ENCODE assay signal across 16 cellular contexts in genomic region chr3:41290306-41290705, GRCh38.
DNase-seq lines count a peak whose midpoint lies in the region; ATAC-seq, FAIRE-seq and TF ChIP-seq lines count a peak whose summit lies in the region.
"Had no signal": no experiment of that assay in that cellular context is flagged by ENCODE, and none has a peak within 500 bp of the region (broad histone marks: within the 10 kb centered on the region; RNA-seq: fewer than 3 reads in every experiment).

No MANE protein-coding gene starts in this region.

- H2BK15ac ChIP-seq in H9 (ENCODE audit: low read depth, low read length) (no peak overlapping the region), H1 (ENCODE audit: low read length) (no peak overlapping the region), neuronal stem cell (ENCODE audit: low read length) (no peak overlapping the region)

- TF ChIP-seq POLR2A in H1 (IDR thresholded peaks at IDR 0.05; ENCODE audit: control extremely low read depth in 1 of 2, low read depth in 2 of 2, low read length in 2 of 2): no peak

- no peaks in the 10 kb centered on the region for H3K27me3 ChIP-seq in GM23338 (ENCODE audit: insufficient read depth)
- no peaks in the 10 kb centered on the region for H3K27me3 ChIP-seq in H9 (ENCODE audit: insufficient read depth, low read length)
- H3K27me3 ChIP-seq in H1 (replicated peaks in 1 of 4; ENCODE audit: control insufficient read depth in 3 of 4, extremely low read depth in 1 of 4, insufficient read depth in 3 of 4, low read length in 3 of 4): no peaks in the 10 kb centered on the region
- no peaks in the 10 kb centered on the region for H3K27me3 ChIP-seq in neuronal stem cell (ENCODE audit: control insufficient read depth in 3 of 3, insufficient read depth in 3 of 3, low read depth in 1 of 3, low read length in 3 of 3)
- no peaks in the 10 kb centered on the region for H3K27me3 ChIP-seq in naive thymus-derived CD4-positive, alpha-beta T cell (ENCODE audit: control insufficient read depth in 2 of 2, insufficient read depth in 2 of 2, low read length in 2 of 2)

- H3K23ac ChIP-seq in H9 (ENCODE audit: insufficient read length, low read depth, low read length) (no peak overlapping the region), H1 (ENCODE audit: insufficient read length) (no peak overlapping the region), neuronal stem cell (ENCODE audit: low read depth, low read length, poor library complexity) (no peak overlapping the region)

- WGBS in H9 (ENCODE audit: extremely low coverage, insufficient read length, low lambda C conversion rate): no CpG with 5 or more reads among the region's 2 CpGs
- 85% methylated on average over 2 of the region's 2 CpGs; no CpG with 5 or more reads in 1 of the 2 experiments for WGBS in H1 (ENCODE audit: extremely low coverage in 1 of 2, insufficient coverage in 1 of 2, insufficient read length in 1 of 2, insufficient replicate concordance in 2 of 2, low coverage in 1 of 2, low lambda C conversion rate in 2 of 2, missing lambda C conversion rate in 1 of 2), 2 experiments
- WGBS in neuronal stem cell (ENCODE audit: extremely low coverage in 2 of 2, insufficient read length in 2 of 2, insufficient replicate concordance in 1 of 2), 2 donors: no CpG with 5 or more reads among the region's 2 CpGs

- H3K27ac ChIP-seq in GM23338 (ENCODE audit: low read depth) (no peak overlapping the region), H9 (ENCODE audit: insufficient read length, low read depth, low read length) (no peak overlapping the region), H1 (ENCODE audit: low read depth, low read length) (no peak overlapping the region), neuronal stem cell (replicated peaks; ENCODE audit: low read length) (no peak overlapping the region)
- H3K27ac ChIP-seq in naive thymus-derived CD4-positive, alpha-beta T cell (ENCODE audit: low read depth, low read length): no peak overlapping the region

- H3K9me3 ChIP-seq in H9 (ENCODE audit: control insufficient read depth, low read depth, low read length) (no peaks in the 10 kb centered on the region), H1 (ENCODE audit: insufficient read depth in 2 of 2, low read depth in 1 of 2, low read length in 1 of 2) (no peaks in the 10 kb centered on the region), neuronal stem cell (replicated peaks in 1 of 2; ENCODE audit: control insufficient read depth in 2 of 2, insufficient read depth in 1 of 2, low read depth in 1 of 2, low read length in 2 of 2) (no peaks in the 10 kb centered on the region)
- H3K9me3 ChIP-seq in naive thymus-derived CD4-positive, alpha-beta T cell (ENCODE audit: control insufficient read depth in 2 of 3, low read length in 3 of 3): no peaks in the 10 kb centered on the region

- peak overlapping the region; percentile 88; the same call in 1 of the 2 replicates for H3K27ac Mint-ChIP-seq in GM23338
- peak overlapping the region in 1 of 3 experiments; percentile 58; a peak in 1 of 7 replicates for H3K27ac Mint-ChIP-seq in H9
- no peak overlapping the region for H3K27ac Mint-ChIP-seq in naive thymus-derived CD4-positive, alpha-beta T cell
- H3K27ac Mint-ChIP-seq: CD4-positive, alpha-beta memory T cell had no signal

- H3K4me2 ChIP-seq in GM23338 (no peak overlapping the region), H9 (ENCODE audit: insufficient read depth, insufficient read length, low read length) (no peak overlapping the region), H1 (ENCODE audit: insufficient read depth in 1 of 2, low read depth in 2 of 2, low read length in 2 of 2) (no peak overlapping the region), neuronal stem cell (ENCODE audit: insufficient read depth, low read length, poor library complexity, severe bottlenecking) (no peak overlapping the region)

- no peak for ATAC-seq in GM23338
- no peak for ATAC-seq in naive thymus-derived CD4-positive, alpha-beta T cell
- ATAC-seq: HCT116 had no signal

- H3K9me3 Mint-ChIP-seq in GM23338 (no peaks in the 10 kb centered on the region), H9 (no peaks in the 10 kb centered on the region; a peak in 1 of 5 replicates)
- peaks cover 0 to 5% (median 3%) of the 10 kb centered on the region in 11 donors for H3K9me3 Mint-ChIP-seq in naive thymus-derived CD4-positive, alpha-beta T cell

- H3K4me3 ChIP-seq in GM23338: no peak overlapping the region
- no peak overlapping the region for H3K4me3 ChIP-seq in H1 (ENCODE audit: extremely low read depth in 1 of 4, insufficient read depth in 2 of 4, low read depth in 3 of 4, low read length in 4 of 4)
- H3K4me3 ChIP-seq in neuronal stem cell (ENCODE audit: low read length in 2 of 2): no peak overlapping the region
- no peak overlapping the region for H3K4me3 ChIP-seq in naive thymus-derived CD4-positive, alpha-beta T cell (ENCODE audit: low read length)

- H3K4me3 Mint-ChIP-seq in GM23338 (no peak overlapping the region), H9 (no peak overlapping the region)
- H3K4me3 Mint-ChIP-seq in naive thymus-derived CD4-positive, alpha-beta T cell: no peak overlapping the region
- H3K4me3 Mint-ChIP-seq: CD4-positive, alpha-beta memory T cell had no signal

- H4K8ac ChIP-seq in H9 (replicated peaks; ENCODE audit: insufficient read length, low read depth, low read length) (no peak overlapping the region), H1 (ENCODE audit: extremely low read depth, insufficient read depth, low read length) (no peak overlapping the region), neuronal stem cell (ENCODE audit: low read depth, low read length) (no peak overlapping the region)

- no peaks in the 10 kb centered on the region for H3F3A ChIP-seq in GM23338 (replicated peaks; ENCODE audit: low read depth)

- H3K9ac ChIP-seq in H9 (ENCODE audit: extremely low read depth, insufficient read length, low read length): no peak overlapping the region
- no peak overlapping the region for H3K9ac ChIP-seq in H1 (replicated peaks in 1 of 4; ENCODE audit: extremely low read depth in 1 of 4, low read depth in 3 of 4, low read length in 3 of 4)
- H3K9ac ChIP-seq in neuronal stem cell (ENCODE audit: low read depth, low read length, poor library complexity): no peak overlapping the region

- H3K27me3 Mint-ChIP-seq in GM23338 (ENCODE audit: insufficient read depth, low read depth, poor library complexity) (peaks cover 2% of the 10 kb centered on the region), H9 (ENCODE audit: low read depth) (no peaks in the 10 kb centered on the region)
- no peaks in the 10 kb centered on the region for H3K27me3 Mint-ChIP-seq in naive thymus-derived CD4-positive, alpha-beta T cell
- H3K27me3 Mint-ChIP-seq: CD4-positive, alpha-beta memory T cell had no signal

- POLR2A ChIA-PET in H1 (lab: Charles Lee; ENCODE audit: partially characterized antibody): no interaction called here
- POLR2A ChIA-PET in naive thymus-derived CD4-positive, alpha-beta T cell (lab: Charles Lee): no interaction called here

- DNase-seq in GM23338 (ENCODE audit: low spot score) (no peak), H9 (no peak), H1 (ENCODE audit: low read depth in 1 of 2, low spot score in 2 of 2) (no peak), neuronal stem cell (ENCODE audit: low spot score) (no peak), cerebellar nuclear complex (lab: John Stamatoyannopoulos, UW) (no peak)
- no peak for DNase-seq in naive thymus-derived CD4-positive, alpha-beta T cell
- DNase-seq: Calu3; CD4-positive, alpha-beta memory T cell; COR-L47; DMS53; DMS79 treated with DMSO at 0.1 percent for 48 hours; GF-D8; GOT3; H7 had no signal

- peaks cover 6% of the 10 kb centered on the region; the same call in 1 of the 2 replicates for H3K9me2 ChIP-seq in GM23338 (ENCODE audit: insufficient read depth)

- H4K20me1 ChIP-seq in GM23338 (replicated peaks; ENCODE audit: insufficient read depth): no peaks in the 10 kb centered on the region
- no peaks in the 10 kb centered on the region for H4K20me1 ChIP-seq in H9 (ENCODE audit: control insufficient read depth, insufficient read depth, insufficient read length)
- no peaks in the 10 kb centered on the region for H4K20me1 ChIP-seq in H1 (replicated peaks in 1 of 2; ENCODE audit: control insufficient read depth in 1 of 2, insufficient read depth in 2 of 2, low read length in 2 of 2)

- no peaks in the 10 kb centered on the region for H3K79me1 ChIP-seq in H9 (ENCODE audit: insufficient read depth, low read depth, low read length, poor library complexity, severe bottlenecking)
- no peaks in the 10 kb centered on the region for H3K79me1 ChIP-seq in H1 (ENCODE audit: low read depth, low read length)
- H3K79me1 ChIP-seq in neuronal stem cell (ENCODE audit: low read depth, low read length): no peaks in the 10 kb centered on the region

- no peak overlapping the region for H4K91ac ChIP-seq in H9 (ENCODE audit: insufficient read length, low read depth, low read length)
- H4K91ac ChIP-seq in H1 (replicated peaks; ENCODE audit: insufficient read length, low read length): no peak overlapping the region
- no peak overlapping the region for H4K91ac ChIP-seq in neuronal stem cell (ENCODE audit: low read depth, low read length, poor library complexity)

- FAIRE-seq in H1 (lab: Jason Lieb, UNC): no peak
- FAIRE-seq: GM18507 had no signal

- intact Hi-C loops in naive thymus-derived CD4-positive, alpha-beta T cell (cut with micrococcal nuclease): no loop called here

- no peaks in the 10 kb centered on the region for H3K23me2 ChIP-seq in H9 (ENCODE audit: insufficient read length, low read depth, low read length, poor library complexity, severe bottlenecking)
- no peaks in the 10 kb centered on the region; the same call in 1 of the 2 replicates for H3K23me2 ChIP-seq in H1 (ENCODE audit: low read depth, low read length)

- no peak overlapping the region for H2BK12ac ChIP-seq in H9 (ENCODE audit: insufficient read length, low read depth, low read length)
- H2BK12ac ChIP-seq in H1 (ENCODE audit: low read depth, low read length): no peak overlapping the region
- no peak overlapping the region for H2BK12ac ChIP-seq in neuronal stem cell (ENCODE audit: low read length)

- no peak for TF ChIP-seq EP300 in H1 (IDR thresholded peaks at IDR 0.05; ENCODE audit: borderline replicate concordance in 1 of 2, low read depth in 2 of 2, low read length in 2 of 2)

- no peak overlapping the region for H2AFZ ChIP-seq in GM23338
- no peak overlapping the region for H2AFZ ChIP-seq in H9 (ENCODE audit: low read length)
- H2AFZ ChIP-seq in H1 (ENCODE audit: low read length): 0 out of 2 replicates have a peak overlapping the region, but pooled peaks have one; percentile 31
- peak overlapping the region; percentile 38 for H2AFZ ChIP-seq in neuronal stem cell (ENCODE audit: low read length)

- CTCF ChIA-PET in H1 (lab: Charles Lee; ENCODE audit: partially characterized antibody): interaction anchor here (0.6 to 1.1 kb wide), 2 partner anchors 12 to 13 kb away, joined by 3 read pairs; no protein-coding TSS in a partner anchor
- CTCF ChIA-PET in naive thymus-derived CD4-positive, alpha-beta T cell (lab: Charles Lee): no interaction called here

- no peak overlapping the region for H3T11ph ChIP-seq in H9 (ENCODE audit: low read length)

- H3K4me1 ChIP-seq in GM23338 (ENCODE audit: insufficient read depth) (peaks cover 3% of the 10 kb centered on the region; the same call in 1 of the 2 replicates), H9 (ENCODE audit: insufficient read depth, low read length) (no peaks in the 10 kb centered on the region), H1 (replicated peaks in 1 of 4; ENCODE audit: control insufficient read depth in 3 of 4, insufficient read depth in 4 of 4, low read length in 3 of 4) (peaks cover 0 to 6% (median 0%) of the 10 kb centered on the region in 4 experiments; a peak in 1 of 7 replicates), neuronal stem cell (ENCODE audit: control insufficient read depth in 2 of 2, insufficient read depth in 1 of 2, low read depth in 1 of 2, low read length in 2 of 2) (no peaks in the 10 kb centered on the region)
- no peaks in the 10 kb centered on the region for H3K4me1 ChIP-seq in naive thymus-derived CD4-positive, alpha-beta T cell (ENCODE audit: control insufficient read depth in 2 of 2, insufficient read depth in 2 of 2, low read length in 2 of 2)

- H3K79me2 ChIP-seq in GM23338 (replicated peaks; ENCODE audit: insufficient read depth): no peaks in the 10 kb centered on the region
- no peaks in the 10 kb centered on the region for H3K79me2 ChIP-seq in H9 (ENCODE audit: insufficient read depth, low read length)
- no peaks in the 10 kb centered on the region for H3K79me2 ChIP-seq in H1 (ENCODE audit: control insufficient read depth in 1 of 2, insufficient read depth in 2 of 2, low read length in 2 of 2)

- H3K4ac ChIP-seq in H9 (ENCODE audit: low read depth, low read length) (no peak overlapping the region), H1 (replicated peaks; ENCODE audit: insufficient read length, low read depth, low read length) (no peak overlapping the region), neuronal stem cell (ENCODE audit: low read length) (no peak overlapping the region)

- H2AK5ac ChIP-seq in H9 (ENCODE audit: insufficient read length, low read length): no peak overlapping the region
- H2AK5ac ChIP-seq in H1 (ENCODE audit: low read depth, low read length): no peak overlapping the region
- no peak overlapping the region for H2AK5ac ChIP-seq in neuronal stem cell (ENCODE audit: low read depth, low read length)

- no peak for TF ChIP-seq RAD21 in H1 (IDR thresholded peaks at IDR 0.05 in 1 of 2, conservative IDR thresholded peaks at IDR 0.05 in 1 of 2; ENCODE audit: low read depth in 2 of 2, low read length in 2 of 2)

- H3K56ac ChIP-seq in H9 (ENCODE audit: insufficient read length, low read depth, low read length) (no peak overlapping the region), H1 (replicated peaks; ENCODE audit: insufficient read length, low read depth, low read length) (no peak overlapping the region)

- H3K36me3 Mint-ChIP-seq in GM23338 (ENCODE audit: low read depth) (no peaks in the 10 kb centered on the region), H9 (ENCODE audit: insufficient read depth in 1 of 3, low read depth in 3 of 3) (no peaks in the 10 kb centered on the region)
- peaks cover 0 to 15% (median 2%) of the 10 kb centered on the region in 5 donors for H3K36me3 Mint-ChIP-seq in naive thymus-derived CD4-positive, alpha-beta T cell

- H3K14ac ChIP-seq in H9 (ENCODE audit: insufficient read depth, low read length): no peak overlapping the region
- H3K14ac ChIP-seq in H1 (ENCODE audit: insufficient read length): no peak overlapping the region
- no peak overlapping the region for H3K14ac ChIP-seq in neuronal stem cell (ENCODE audit: low read length)

- H2BK20ac ChIP-seq in H9 (ENCODE audit: low read depth, low read length, poor library complexity, severe bottlenecking) (no peak overlapping the region), H1 (ENCODE audit: low read length) (no peak overlapping the region)

- H2BK120ac ChIP-seq in H9 (ENCODE audit: low read depth, low read length, poor library complexity, severe bottlenecking) (no peak overlapping the region), H1 (replicated peaks; ENCODE audit: low read depth, low read length) (no peak overlapping the region), neuronal stem cell (ENCODE audit: low read depth, low read length) (no peak overlapping the region)

- no peak overlapping the region for H2BK5ac ChIP-seq in H9 (ENCODE audit: insufficient read length, low read length)
- H2BK5ac ChIP-seq in H1 (ENCODE audit: low read depth, low read length): no peak overlapping the region
- H2BK5ac ChIP-seq in neuronal stem cell (ENCODE audit: low read length): no peak overlapping the region

- H3K4me1 Mint-ChIP-seq in GM23338 (peaks cover 9% of the 10 kb centered on the region), H9 (peaks cover 9 to 12% of the 10 kb centered on the region in 2 experiments)
- peaks cover 0 to 13% (median 10%) of the 10 kb centered on the region in 7 donors for H3K4me1 Mint-ChIP-seq in naive thymus-derived CD4-positive, alpha-beta T cell

- H3K18ac ChIP-seq in H9 (ENCODE audit: insufficient read length, low read depth, low read length) (peak overlapping the region; percentile 64), H1 (ENCODE audit: extremely low read depth, low read length) (no peak overlapping the region), neuronal stem cell (ENCODE audit: low read length) (no peak overlapping the region)

- H3K36me3 ChIP-seq in GM23338 (ENCODE audit: insufficient read depth): no peaks in the 10 kb centered on the region
- no peaks in the 10 kb centered on the region for H3K36me3 ChIP-seq in H1 (ENCODE audit: control insufficient read depth in 2 of 4, insufficient read depth in 4 of 4, low read length in 3 of 4)
- H3K36me3 ChIP-seq in neuronal stem cell (replicated peaks in 1 of 2; ENCODE audit: control insufficient read depth in 2 of 2, insufficient read depth in 2 of 2, low read length in 2 of 2): no peaks in the 10 kb centered on the region
- no peaks in the 10 kb centered on the region for H3K36me3 ChIP-seq in naive thymus-derived CD4-positive, alpha-beta T cell (ENCODE audit: control insufficient read depth in 2 of 3, insufficient read depth in 3 of 3, low read length in 3 of 3)

- TF ChIP-seq CTCF in GM23338 (conservative IDR thresholded peaks at IDR 0.05; ENCODE audit: low read depth in 2 of 2) (no peak), H9 (conservative IDR thresholded peaks at IDR 0.05) (no peak), H1 (IDR thresholded peaks at IDR 0.05; ENCODE audit: control extremely low read depth in 1 of 3, insufficient read depth in 1 of 3, low read depth in 1 of 3, low read length in 3 of 3) (no peak)

- H4K5ac ChIP-seq in H9 (ENCODE audit: insufficient read length, low read depth, low read length): no peak overlapping the region
- no peak overlapping the region for H4K5ac ChIP-seq in H1 (ENCODE audit: insufficient read length, low read depth, low read length)

Comparison
In these comparisons a context has a peak if more than half of its experiments do, and no peak if none do; other contexts are left out.
1. H2AFZ ChIP-seq: peak in H1 (single experiment) and neuronal stem cell (single experiment); none in GM23338 (single experiment) and H9 (single experiment).